In the genomic region with DNA sequence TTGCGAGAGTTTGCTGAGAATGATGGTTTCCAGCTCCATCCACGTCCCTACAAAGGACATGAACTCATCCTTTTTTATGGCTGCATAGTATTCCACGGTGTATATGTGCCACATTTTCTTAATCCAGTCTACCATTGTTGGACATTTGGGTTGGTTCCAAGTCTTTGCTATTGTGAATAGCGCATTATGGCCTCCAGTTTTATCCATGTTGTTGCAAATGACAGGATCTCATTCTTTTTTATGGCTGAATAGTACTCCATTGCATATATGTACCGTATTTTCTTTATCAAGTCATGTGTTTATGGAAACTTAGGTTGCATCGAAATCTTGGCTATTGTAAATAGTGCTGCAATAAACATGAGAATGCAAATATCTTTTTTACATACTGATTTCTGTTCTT, we compare ENCODE assay signal across 1 cellular context.
TF ChIP-seq lines count a peak whose summit lies in the region.
"Not testable (repeated sequence)": the region's sequence is repeated elsewhere in the genome, so short reads cannot be mapped to it uniquely, and the experiment has no call there.

No MANE protein-coding gene starts in this region.

- not testable (repeated sequence) for H3K4me3 ChIP-seq in HEK293 (ENCODE audit: low read depth, low read length)

- H3K27ac ChIP-seq in HEK293 (ENCODE audit: extremely low read depth, low read depth, low read length) = not testable (repeated sequence)

- not testable (repeated sequence) for TF ChIP-seq CTCF in HEK293 (tag by site-specific recombination; IDR thresholded peaks at IDR 0.05)

- not testable (repeated sequence) for H3K4me1 ChIP-seq in HEK293 (ENCODE audit: control insufficient read depth, insufficient read depth, low read length)

- CTCF ChIA-PET in HEK293 (lab: Yijun Ruan, JAX) = not testable (repeated sequence)

- H3K36me3 ChIP-seq in HEK293 (ENCODE audit: control insufficient read depth in 2 of 2, insufficient read depth in 1 of 2, low read length in 2 of 2) = not testable (repeated sequence)

- POLR2A ChIA-PET in HEK293 (lab: Yijun Ruan, JAX) = not testable (repeated sequence)

- H3K9me3 ChIP-seq in HEK293 (ENCODE audit: control insufficient read depth, insufficient read depth, low read depth, low read length) = not testable (repeated sequence)

TF ChIP-seq in HEK293, 187 proteins besides CTCF, POLR2A, EP300 and RAD21:
- peak; percentile 94 for TF ChIP-seq ZNF146 (tag by site-specific recombination; IDR thresholded peaks at IDR 0.05)
